9 cellular contexts compared by ENCODE assay signal in genomic region chr15:85580914-85581313, GRCh38.
DNase-seq lines count a peak whose midpoint lies in the region; ATAC-seq and TF ChIP-seq lines count a peak whose summit lies in the region.
"Had no signal": no experiment of that assay in that cellular context is flagged by ENCODE, and none has a peak within 500 bp of the region (broad histone marks: within the 10 kb centered on the region; RNA-seq: fewer than 3 reads in every experiment).

No MANE protein-coding gene starts in this region.

- peak overlapping the region; percentile 88 for H3K27ac ChIP-seq in CD8-positive, alpha-beta T cell (ENCODE audit: low read depth, low read length)
- H3K27ac ChIP-seq in duodenal mucosa (ENCODE audit: low read depth, low read length) = peak overlapping the region; percentile 47

- DNase-seq in CD8-positive, alpha-beta T cell = peak in 6 of 7 experiments; percentile 25 to 74 (median 54)
- DNase-seq in T-helper 2 cell = peak in 4 of 5 experiments; percentile 27 to 90 (median 41)
- peak; percentile 56 for DNase-seq in renal cortical epithelial cell (ENCODE audit: low read depth)
- DNase-seq in NAMALWA (ENCODE audit: low spot score) = no peak
- DNase-seq in hepatic stellate cell (ENCODE audit: low spot score) = no peak
- no peak for DNase-seq in NCI-H1092 (lab: John Stamatoyannopoulos, UW)

- no peaks in the 10 kb centered on the region for H3K27me3 Mint-ChIP-seq in CD8-positive, alpha-beta T cell (ENCODE audit: low read depth)

- peaks cover 69% of the 10 kb centered on the region for H3K4me1 Mint-ChIP-seq in CD8-positive, alpha-beta T cell (ENCODE audit: low read depth)

- intact Hi-C loops in CD8-positive, alpha-beta T cell (cut with DNase I, micrococcal nuclease) = loop anchor here (5.0 kb wide), 4 partner anchors 39 to 126 kb away; no protein-coding TSS in a partner anchor

- H3K36me3 ChIP-seq in CD8-positive, alpha-beta T cell (ENCODE audit: insufficient read depth, low read length) = peaks cover under 1% of the 10 kb centered on the region
- H3K36me3 ChIP-seq in duodenal mucosa (ENCODE audit: control insufficient read depth in 1 of 2, insufficient read depth in 2 of 2, low read length in 2 of 2) = peaks cover 0 to 11% of the 10 kb centered on the region in 2 donors

- peaks cover 50% of the 10 kb centered on the region for H3K4me1 ChIP-seq in CD8-positive, alpha-beta T cell (ENCODE audit: insufficient read depth, low read length)
- H3K4me1 ChIP-seq in duodenal mucosa (ENCODE audit: control insufficient read depth in 1 of 2, insufficient read depth in 2 of 2, low read length in 2 of 2) = peaks cover 52 to 64% of the 10 kb centered on the region in 2 donors

- peak overlapping the region; percentile 84 for H3K4me3 Mint-ChIP-seq in CD8-positive, alpha-beta T cell

- CTCF ChIA-PET in CD8-positive, alpha-beta T cell (lab: Charles Lee) = interaction anchor here (0.8 to 1.3 kb wide), 3 partner anchors 10 to 36 kb away, joined by 3 to 4 read pairs (median 3); no protein-coding TSS in a partner anchor

- peak; percentile 18 for ATAC-seq in CD8-positive, alpha-beta T cell
- no peak for ATAC-seq in GM21390 (IDR thresholded peaks at IDR 0.05; ENCODE audit: unreplicated experiment)
- ATAC-seq: Panc1 had no signal

- peak overlapping the region; percentile 66 to 73 for H3K9ac ChIP-seq in duodenal mucosa (ENCODE audit: low read depth in 1 of 2, low read length in 2 of 2)

- H3K9me3 ChIP-seq in CD8-positive, alpha-beta T cell (ENCODE audit: low read length) = no peaks in the 10 kb centered on the region
- no peaks in the 10 kb centered on the region for H3K9me3 ChIP-seq in duodenal mucosa (ENCODE audit: control insufficient read depth in 1 of 2, low read length in 2 of 2)

- peak overlapping the region; percentile 95 for H3K27ac Mint-ChIP-seq in CD8-positive, alpha-beta T cell

- H3K9me3 Mint-ChIP-seq in CD8-positive, alpha-beta T cell = no peaks in the 10 kb centered on the region

- TF ChIP-seq CTCF in CD8-positive, alpha-beta T cell (IDR thresholded peaks at IDR 0.05) = no peak

- H3K4me3 ChIP-seq in CD8-positive, alpha-beta T cell (ENCODE audit: low read depth, low read length) = no peak overlapping the region
- peak overlapping the region; percentile 72 to 75 for H3K4me3 ChIP-seq in duodenal mucosa (ENCODE audit: low read depth in 1 of 2, low read length in 2 of 2)

- peaks cover 64% of the 10 kb centered on the region for H3K36me3 Mint-ChIP-seq in CD8-positive, alpha-beta T cell

- H3K27me3 ChIP-seq in CD8-positive, alpha-beta T cell (ENCODE audit: insufficient read depth, low read length) = no peaks in the 10 kb centered on the region
- H3K27me3 ChIP-seq in duodenal mucosa (ENCODE audit: control insufficient read depth in 1 of 2, insufficient read depth in 2 of 2, low read length in 2 of 2) = no peaks in the 10 kb centered on the region

- POLR2A ChIA-PET in CD8-positive, alpha-beta T cell (lab: Charles Lee) = interaction anchor here (0.8 to 2.9 kb wide), 4 partner anchors 37 to 110 kb away, joined by 3 to 16 read pairs (median 4); no protein-coding TSS in a partner anchor

Comparison
In these comparisons a context has a peak if more than half of its experiments do, and no peak if none do; other contexts are left out.
1. DNase-seq: peak in CD8-positive, alpha-beta T cell (6 of 7), T-helper 2 cell (4 of 5) and renal cortical epithelial cell (single experiment); none in NAMALWA (single experiment), hepatic stellate cell (single experiment) and NCI-H1092 (single experiment).